ENCODE assay signal across 20 cellular contexts in the genomic region with DNA sequence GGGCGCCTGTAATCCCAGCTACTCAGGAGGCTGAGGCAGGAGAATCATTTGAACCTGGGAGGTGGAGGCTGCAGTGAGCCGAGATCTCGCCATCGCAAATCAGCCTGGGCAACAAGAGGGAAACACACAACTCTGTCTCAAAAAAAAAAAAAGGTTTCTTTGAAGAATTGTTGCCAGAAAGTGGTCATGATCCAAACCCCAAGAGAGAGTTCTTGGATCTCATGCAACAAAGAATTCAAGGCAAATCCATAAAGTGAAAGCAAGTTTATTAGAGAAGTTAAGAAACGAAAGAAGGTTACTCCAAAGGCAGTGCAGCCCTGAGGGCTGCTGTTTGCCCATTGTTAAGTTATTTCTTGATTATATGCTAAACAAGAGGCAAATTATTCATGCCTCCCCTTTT. TPM values are rescaled to one million over a fixed set of nuclear protein-coding genes. Genes with fewer than 3 reads are reported as not detected.
DNase-seq lines count a peak whose midpoint lies in the region; ATAC-seq, FAIRE-seq and TF ChIP-seq lines count a peak whose summit lies in the region.
"Had no signal": no experiment of that assay in that cellular context is flagged by ENCODE, and none has a peak within 500 bp of the region (broad histone marks: within the 10 kb centered on the region; RNA-seq: fewer than 3 reads in every experiment).

No MANE protein-coding gene starts in this region.

- peaks cover 20% of the 10 kb centered on the region; the same call in 1 of the 2 replicates for H3F3A ChIP-seq in GM23248 (ENCODE audit: insufficient read depth)

- H3K23me2 ChIP-seq in H1 (ENCODE audit: low read depth, low read length): no peaks in the 10 kb centered on the region

- 28 to 31% methylated on average over 5 of the region's 5 CpGs for WGBS in GM23248 (ENCODE audit: low coverage in 1 of 2, low lambda C conversion rate in 2 of 2, missing lambda C conversion rate in 2 of 2), 2 experiments
- WGBS in H1 (ENCODE audit: extremely low coverage in 1 of 2, insufficient coverage in 1 of 2, insufficient read length in 1 of 2, insufficient replicate concordance in 2 of 2, low coverage in 1 of 2, low lambda C conversion rate in 2 of 2, missing lambda C conversion rate in 1 of 2), 2 experiments: 97% methylated on average over 5 of the region's 5 CpGs; no CpG with 5 or more reads in 1 of the 2 experiments

- H3K9ac ChIP-seq in GM23248 (no peak overlapping the region), H1 (replicated peaks in 1 of 4; ENCODE audit: extremely low read depth in 1 of 4, low read depth in 3 of 4, low read length in 3 of 4) (no peak overlapping the region)

- intact Hi-C loops in sciatic nerve (cut with DNase I) (no loop called here), posterior cingulate gyrus (cut with DNase I) (no loop called here)

- H4K8ac ChIP-seq in H1 (ENCODE audit: extremely low read depth, insufficient read depth, low read length): no peak overlapping the region

- H3K9me3 ChIP-seq in GM23248 (ENCODE audit: low read depth) (no peaks in the 10 kb centered on the region), H1 (ENCODE audit: insufficient read depth in 2 of 2, low read depth in 1 of 2, low read length in 1 of 2) (no peaks in the 10 kb centered on the region)
- H3K9me3 ChIP-seq: A549 had no signal

- peaks cover 27% of the 10 kb centered on the region for H3K4me1 ChIP-seq in GM23248 (ENCODE audit: insufficient read depth)
- H3K4me1 ChIP-seq in H1 (replicated peaks in 1 of 4; ENCODE audit: control insufficient read depth in 3 of 4, insufficient read depth in 4 of 4, low read length in 3 of 4): peaks cover 1 to 11% (median 8%) of the 10 kb centered on the region in 4 experiments; a peak in 5 of 7 replicates

- no peak for TF ChIP-seq RAD21 in H1 (IDR thresholded peaks at IDR 0.05 in 1 of 2, conservative IDR thresholded peaks at IDR 0.05 in 1 of 2; ENCODE audit: low read depth in 2 of 2, low read length in 2 of 2)

- FAIRE-seq in H1 (lab: Jason Lieb, UNC): no peak
- FAIRE-seq: A549, G401.6, GM12892, GM19239 had no signal

- H3K4me2 ChIP-seq in GM23248 (ENCODE audit: unreplicated experiment) (no peak overlapping the region), H1 (ENCODE audit: insufficient read depth in 1 of 2, low read depth in 2 of 2, low read length in 2 of 2) (no peak overlapping the region)
- H3K4me2 ChIP-seq: A549 had no signal

- POLR2A ChIA-PET in H1 (lab: Charles Lee; ENCODE audit: partially characterized antibody): no interaction called here

- no peak overlapping the region for H3K56ac ChIP-seq in H1 (replicated peaks; ENCODE audit: insufficient read length, low read depth, low read length)

- no peak overlapping the region for H4K91ac ChIP-seq in H1 (replicated peaks; ENCODE audit: insufficient read length, low read length)

- H3K27me3 ChIP-seq in GM23248 (replicated peaks; ENCODE audit: insufficient read depth): no peaks in the 10 kb centered on the region
- no peaks in the 10 kb centered on the region for H3K27me3 ChIP-seq in H1 (replicated peaks in 1 of 4; ENCODE audit: control insufficient read depth in 3 of 4, extremely low read depth in 1 of 4, insufficient read depth in 3 of 4, low read length in 3 of 4)

- no peak overlapping the region for H2BK12ac ChIP-seq in H1 (ENCODE audit: low read depth, low read length)

- no peak overlapping the region for H2BK20ac ChIP-seq in H1 (ENCODE audit: low read length)

- no peak overlapping the region for H3K23ac ChIP-seq in H1 (ENCODE audit: insufficient read length)

- TF ChIP-seq CTCF in H1 (IDR thresholded peaks at IDR 0.05; ENCODE audit: control extremely low read depth in 1 of 3, insufficient read depth in 1 of 3, low read depth in 1 of 3, low read length in 3 of 3): no peak

- H3K27ac ChIP-seq in GM23248 (no peak overlapping the region), H1 (ENCODE audit: low read depth, low read length) (no peak overlapping the region)
- H3K27ac ChIP-seq: A549, SK-N-MC had no signal

- H2AK5ac ChIP-seq in H1 (ENCODE audit: low read depth, low read length): no peak overlapping the region

- H3K36me3 ChIP-seq in GM23248 (ENCODE audit: low read depth): no peaks in the 10 kb centered on the region
- no peaks in the 10 kb centered on the region for H3K36me3 ChIP-seq in H1 (ENCODE audit: control insufficient read depth in 2 of 4, insufficient read depth in 4 of 4, low read length in 3 of 4)

- no peak overlapping the region for H2BK5ac ChIP-seq in H1 (ENCODE audit: low read depth, low read length)

- DNase-seq in GM23248 (peak; percentile 13), H1 (ENCODE audit: low read depth in 1 of 2, low spot score in 2 of 2) (no peak), sciatic nerve (ENCODE audit: low spot score) (no peak), HuH-7.5 (ENCODE audit: low spot score) (no peak), posterior cingulate gyrus (no peak)
- DNase-seq: Calu3; CD4-positive, CD25-positive, alpha-beta regulatory T cell; DMS79; Karpas-422; NCI-H1105 treated with DMSO at 0.1 percent for 48 hours; NCI-H187 treated with DMSO at 0.1 percent for 48 hours; NCI-H446; NCI-H748 treated with DMSO at 0.1 percent for 48 hours had no signal

- no peaks in the 10 kb centered on the region for H3K79me1 ChIP-seq in H1 (ENCODE audit: low read depth, low read length)

- CTCF ChIA-PET in H1 (lab: Charles Lee; ENCODE audit: partially characterized antibody): interaction anchor here (0.7 to 1.1 kb wide), 2 partner anchors 19 to 27 kb away, joined by 3 read pairs; no protein-coding TSS in a partner anchor

- in situ Hi-C loops in GM23248 (cut with MboI): no loop called here

- H3K9me2 ChIP-seq in GM23248 (ENCODE audit: insufficient read depth): no peaks in the 10 kb centered on the region

- H2BK15ac ChIP-seq in H1 (ENCODE audit: low read length): no peak overlapping the region

- H3K4me3 ChIP-seq in GM23248: no peak overlapping the region
- H3K4me3 ChIP-seq in H1 (ENCODE audit: extremely low read depth in 1 of 4, insufficient read depth in 2 of 4, low read depth in 3 of 4, low read length in 4 of 4): no peak overlapping the region
- H3K4me3 ChIP-seq: A549, SK-N-MC had no signal

- H3K79me2 ChIP-seq in GM23248 (ENCODE audit: insufficient read depth) (no peaks in the 10 kb centered on the region), H1 (ENCODE audit: control insufficient read depth in 1 of 2, insufficient read depth in 2 of 2, low read length in 2 of 2) (no peaks in the 10 kb centered on the region)

- no peak overlapping the region for H3K4ac ChIP-seq in H1 (replicated peaks; ENCODE audit: insufficient read length, low read depth, low read length)

- TF ChIP-seq POLR2A in H1 (IDR thresholded peaks at IDR 0.05; ENCODE audit: control extremely low read depth in 1 of 2, low read depth in 2 of 2, low read length in 2 of 2): no peak

- peak overlapping the region; percentile 37; the same call in 1 of the 2 replicates for H2AFZ ChIP-seq in GM23248
- 0 out of 2 replicates have a peak overlapping the region, but pooled peaks have one; percentile 44 for H2AFZ ChIP-seq in H1 (ENCODE audit: low read length)

- no peak for TF ChIP-seq EP300 in H1 (IDR thresholded peaks at IDR 0.05; ENCODE audit: borderline replicate concordance in 1 of 2, low read depth in 2 of 2, low read length in 2 of 2)

- no peak overlapping the region for H3K18ac ChIP-seq in H1 (ENCODE audit: extremely low read depth, low read length)

- H3K14ac ChIP-seq in H1 (ENCODE audit: insufficient read length): no peak overlapping the region

- ATAC-seq in sciatic nerve (peak; percentile 29), GM19395 (IDR thresholded peaks at IDR 0.05; ENCODE audit: unreplicated experiment) (no peak)
- ATAC-seq: A549, Right ventricle myocardium inferior had no signal

- H2BK120ac ChIP-seq in H1 (replicated peaks; ENCODE audit: low read depth, low read length): no peak overlapping the region

- no peaks in the 10 kb centered on the region for H4K20me1 ChIP-seq in GM23248 (ENCODE audit: insufficient read depth)
- no peaks in the 10 kb centered on the region for H4K20me1 ChIP-seq in H1 (replicated peaks in 1 of 2; ENCODE audit: control insufficient read depth in 1 of 2, insufficient read depth in 2 of 2, low read length in 2 of 2)

- no peak overlapping the region for H4K5ac ChIP-seq in H1 (ENCODE audit: insufficient read length, low read depth, low read length)

RNA-seq across cellular contexts. Expression of gene KIFC1, which starts 14.5 kb away (rescaled TPM):
- 14.4 and 14.5 TPM in 2 replicates for total RNA-seq in GM23248 (2014; rRNA removed; shearing (Covaris generic))
- polyA plus RNA-seq in GM23248 (2016; fragmentation: Nextera tagmentation; extraction: Ambion mirVana) (3.9 and 4.0 TPM in 2 replicates), H1 (2011; rRNA removed) (46.6 and 60.9 TPM in 2 replicates)
- total RNA-seq in H1 (2021; fragmentation: NEBNext Ultra II Directional; extraction: Animal tissue kit (Norgen Biotek cat#: 25700)): 64.3 and 69.3 TPM in 2 replicates
- 68.7 TPM for polyA plus RNA-seq in H1 (2011; cell fraction: cytosol; rRNA removed)
- polyA plus RNA-seq in H1 (2011; cell fraction: nucleus; rRNA removed): 85.7 TPM
- 57.7 to 66.0 TPM (median 62.9 TPM) in 4 replicates for polyA plus RNA-seq in H1 (2012, experiment 1 of 2)
- 42.3 TPM for polyA plus RNA-seq in H1 (2012, experiment 2 of 2)
- polyA plus RNA-seq in H1 (2013, experiment 1 of 2): 45.5 TPM
- 44.5 TPM for polyA plus RNA-seq in H1 (2013, experiment 2 of 2)
- polyA minus RNA-seq in H1 (2011; rRNA and poly(A)+ RNA removed): 47.9 and 58.8 TPM in 2 replicates
- polyA minus RNA-seq in H1 (2011; cell fraction: cytosol; rRNA and poly(A)+ RNA removed): 40.5 TPM
- polyA minus RNA-seq in H1 (2011; cell fraction: nucleus; rRNA and poly(A)+ RNA removed): 41.0 TPM
- total RNA-seq in sciatic nerve: 1.5 TPM

RNA-seq across cellular contexts. Expression of gene PHF1, which starts 33.6 kb away (rescaled TPM):
- total RNA-seq in GM23248 (2014; rRNA removed; shearing (Covaris generic)): 39.8 and 44.9 TPM in 2 replicates
- polyA plus RNA-seq in GM23248 (2016; fragmentation: Nextera tagmentation; extraction: Ambion mirVana) (24.5 TPM in 2 replicates), H1 (2011; rRNA removed) (78.6 and 109 TPM in 2 replicates)
- total RNA-seq in H1 (2021; fragmentation: NEBNext Ultra II Directional; extraction: Animal tissue kit (Norgen Biotek cat#: 25700)): 45.4 and 47.3 TPM in 2 replicates
- 65.5 TPM for polyA plus RNA-seq in H1 (2011; cell fraction: cytosol; rRNA removed)
- 507 TPM for polyA plus RNA-seq in H1 (2011; cell fraction: nucleus; rRNA removed)
- 56.3 to 75.9 TPM (median 63.4 TPM) in 4 replicates for polyA plus RNA-seq in H1 (2012, experiment 1 of 2)
- polyA plus RNA-seq in H1 (2012, experiment 2 of 2): 55.0 TPM
- 46.2 TPM for polyA plus RNA-seq in H1 (2013, experiment 1 of 2)
- polyA plus RNA-seq in H1 (2013, experiment 2 of 2): 40.2 TPM
- polyA minus RNA-seq in H1 (2011; rRNA and poly(A)+ RNA removed): 17.8 and 27.1 TPM in 2 replicates
- polyA minus RNA-seq in H1 (2011; cell fraction: cytosol; rRNA and poly(A)+ RNA removed): 11.4 TPM
- 27.5 TPM for polyA minus RNA-seq in H1 (2011; cell fraction: nucleus; rRNA and poly(A)+ RNA removed)
- total RNA-seq in sciatic nerve: 107 TPM

RNA-seq across cellular contexts. Expression of gene CUTA, which starts 40.7 kb away (rescaled TPM):
- total RNA-seq in GM23248 (2014; rRNA removed; shearing (Covaris generic)): 197 and 204 TPM in 2 replicates
- 397 and 404 TPM in 2 replicates for polyA plus RNA-seq in GM23248 (2016; fragmentation: Nextera tagmentation; extraction: Ambion mirVana)
- total RNA-seq in H1 (2021; fragmentation: NEBNext Ultra II Directional; extraction: Animal tissue kit (Norgen Biotek cat#: 25700)): 297 and 315 TPM in 2 replicates
- polyA plus RNA-seq in H1 (2011; rRNA removed): 460 and 671 TPM in 2 replicates
- polyA plus RNA-seq in H1 (2011; cell fraction: cytosol; rRNA removed): 337 TPM
- 468 TPM for polyA plus RNA-seq in H1 (2011; cell fraction: nucleus; rRNA removed)
- 398 to 459 TPM (median 420 TPM) in 4 replicates for polyA plus RNA-seq in H1 (2012, experiment 1 of 2)
- 679 TPM for polyA plus RNA-seq in H1 (2012, experiment 2 of 2)
- polyA plus RNA-seq in H1 (2013, experiment 1 of 2): 486 TPM
- 464 TPM for polyA plus RNA-seq in H1 (2013, experiment 2 of 2)
- 124 and 127 TPM in 2 replicates for polyA minus RNA-seq in H1 (2011; rRNA and poly(A)+ RNA removed)
- 103 TPM for polyA minus RNA-seq in H1 (2011; cell fraction: cytosol; rRNA and poly(A)+ RNA removed)
- 92.0 TPM for polyA minus RNA-seq in H1 (2011; cell fraction: nucleus; rRNA and poly(A)+ RNA removed)
- total RNA-seq in sciatic nerve: 107 TPM

RNA-seq across cellular contexts. Expression of gene SYNGAP1, which starts 42.7 kb away (rescaled TPM):
- total RNA-seq in GM23248 (2014; rRNA removed; shearing (Covaris generic)): 2.8 and 3.7 TPM in 2 replicates
- polyA plus RNA-seq in GM23248 (2016; fragmentation: Nextera tagmentation; extraction: Ambion mirVana) (0.42 and 0.65 TPM in 2 replicates), H1 (2011; rRNA removed) (31.0 and 66.9 TPM in 2 replicates)
- total RNA-seq in H1 (2021; fragmentation: NEBNext Ultra II Directional; extraction: Animal tissue kit (Norgen Biotek cat#: 25700)): 101 and 109 TPM in 2 replicates
- 35.6 TPM for polyA plus RNA-seq in H1 (2011; cell fraction: cytosol; rRNA removed)
- polyA plus RNA-seq in H1 (2011; cell fraction: nucleus; rRNA removed): 445 TPM
- polyA plus RNA-seq in H1 (2012, experiment 1 of 2): 130 to 242 TPM (median 155 TPM) in 4 replicates
- polyA plus RNA-seq in H1 (2012, experiment 2 of 2): 34.0 TPM
- polyA plus RNA-seq in H1 (2013, experiment 1 of 2): 54.0 TPM
- polyA plus RNA-seq in H1 (2013, experiment 2 of 2): 61.4 TPM
- polyA minus RNA-seq in H1 (2011; rRNA and poly(A)+ RNA removed): 34.2 and 41.9 TPM in 2 replicates
- 25.0 TPM for polyA minus RNA-seq in H1 (2011; cell fraction: cytosol; rRNA and poly(A)+ RNA removed)
- polyA minus RNA-seq in H1 (2011; cell fraction: nucleus; rRNA and poly(A)+ RNA removed): 79.5 TPM
- total RNA-seq in sciatic nerve: 30.2 TPM

RNA-seq across cellular contexts. Expression of gene DAXX, which starts 54.4 kb away (rescaled TPM):
- total RNA-seq in GM23248 (2014; rRNA removed; shearing (Covaris generic)): 24.8 and 27.8 TPM in 2 replicates
- polyA plus RNA-seq in GM23248 (2016; fragmentation: Nextera tagmentation; extraction: Ambion mirVana) (42.2 and 49.3 TPM in 2 replicates), H1 (2011; rRNA removed) (31.1 and 53.7 TPM in 2 replicates)
- total RNA-seq in H1 (2021; fragmentation: NEBNext Ultra II Directional; extraction: Animal tissue kit (Norgen Biotek cat#: 25700)): 81.9 and 85.0 TPM in 2 replicates
- polyA plus RNA-seq in H1 (2011; cell fraction: cytosol; rRNA removed): 34.8 TPM
- polyA plus RNA-seq in H1 (2011; cell fraction: nucleus; rRNA removed): 77.6 TPM
- 85.4 to 115 TPM (median 89.6 TPM) in 4 replicates for polyA plus RNA-seq in H1 (2012, experiment 1 of 2)
- 85.3 TPM for polyA plus RNA-seq in H1 (2012, experiment 2 of 2)
- polyA plus RNA-seq in H1 (2013, experiment 1 of 2): 72.0 TPM
- polyA plus RNA-seq in H1 (2013, experiment 2 of 2): 70.3 TPM
- polyA minus RNA-seq in H1 (2011; rRNA and poly(A)+ RNA removed): 11.0 and 18.4 TPM in 2 replicates
- polyA minus RNA-seq in H1 (2011; cell fraction: cytosol; rRNA and poly(A)+ RNA removed): 17.6 TPM
- 28.4 TPM for polyA minus RNA-seq in H1 (2011; cell fraction: nucleus; rRNA and poly(A)+ RNA removed)
- 35.9 TPM for total RNA-seq in sciatic nerve
